ENCODE assay signal across 8 cellular contexts in genomic region chr19:36488816-36489138, GRCh38. TPM values are rescaled to one million over a fixed set of nuclear protein-coding genes. Genes with fewer than 3 reads are reported as not detected.
A peak's percentile ranks its signal among the peaks of the same experiment; 100 is the strongest.
DNase-seq lines count a peak whose midpoint lies in the region; ATAC-seq and TF ChIP-seq lines count a peak whose summit lies in the region.

No MANE protein-coding gene starts in this region.

- peak overlapping the region; percentile 98 for H3K4me3 ChIP-seq in HUES6 (ENCODE audit: low read depth, low read length)

- no TSS peak for BruUV-seq in Calu3 (replicated peaks; lab: Mats Ljungman, UMichigan)

- H3K27me3 Mint-ChIP-seq in Calu3 (ENCODE audit: unreplicated experiment) (no peaks in the 10 kb centered on the region), T-helper 17 cell (no peaks in the 10 kb centered on the region), type B pancreatic cell (no peaks in the 10 kb centered on the region)

- 0 out of 2 replicates have a peak, but pooled peaks cover 3% of the 10 kb centered on the region for H3K36me3 ChIP-seq in HUES6 (ENCODE audit: control insufficient read depth, insufficient read depth, low read length)

- CTCF ChIA-PET in Calu3 (lab: Charles Lee): no interaction called here

- no peaks in the 10 kb centered on the region for H3K27me3 ChIP-seq in HUES6 (ENCODE audit: control insufficient read depth, insufficient read depth, low read length)

- peaks cover 11% of the 10 kb centered on the region for H3K9me3 ChIP-seq in HUES6 (ENCODE audit: control insufficient read depth, insufficient read depth, low read depth, low read length)
- no peaks in the 10 kb centered on the region for H3K9me3 ChIP-seq in T-helper 17 cell (ENCODE audit: control insufficient read depth, low read length, poor library complexity, severe bottlenecking)

- TF ChIP-seq CTCF in Calu3 (IDR thresholded peaks at IDR 0.05; ENCODE audit: unreplicated experiment) (no peak), type B pancreatic cell (conservative IDR thresholded peaks at IDR 0.05) (no peak)

- H3K4me3 Mint-ChIP-seq in Calu3 (ENCODE audit: low read depth, unreplicated experiment) (peak overlapping the region; percentile 98), T-helper 17 cell (peak overlapping the region; percentile 99), type B pancreatic cell (peak overlapping the region; percentile 100)

- peak overlapping the region; percentile 96 for H3K27ac Mint-ChIP-seq in Calu3 (ENCODE audit: unreplicated experiment)
- peak overlapping the region; percentile 94 for H3K27ac Mint-ChIP-seq in T-helper 17 cell
- peak overlapping the region; percentile 100 for H3K27ac Mint-ChIP-seq in type B pancreatic cell

- DNase-seq in Calu3 (peak; percentile 34), T-helper 17 cell (no peak), myocyte (ENCODE audit: low read depth) (peak; percentile 16), type B pancreatic cell (ENCODE audit: extremely low spot score, unreplicated experiment) (no peak), NCI-H128 (lab: John Stamatoyannopoulos, UW; ENCODE audit: unreplicated experiment) (no peak)
- peak; percentile 19 for DNase-seq in effector CD8-positive, alpha-beta T cell (lab: John Stamatoyannopoulos, UW)

- ATAC-seq in GM19463 (IDR thresholded peaks at IDR 0.05; ENCODE audit: unreplicated experiment) (peak; percentile 11), T-helper 17 cell (peak; percentile 32)

- peak overlapping the region; percentile 98; the same call in 1 of the 2 replicates for H3K27ac ChIP-seq in HUES6 (ENCODE audit: low read depth, low read length)

- peak overlapping the region; percentile 99 for H3K9ac ChIP-seq in HUES6 (ENCODE audit: low read length)

- H3K4me1 ChIP-seq in HUES6 (ENCODE audit: control insufficient read depth, insufficient read depth, low read length): no peaks in the 10 kb centered on the region

- H3K9me3 Mint-ChIP-seq in Calu3 (ENCODE audit: low read depth, unreplicated experiment): peaks cover 11% of the 10 kb centered on the region
- peaks cover 9% of the 10 kb centered on the region for H3K9me3 Mint-ChIP-seq in type B pancreatic cell

- peaks cover 15% of the 10 kb centered on the region for H3K4me1 Mint-ChIP-seq in Calu3 (ENCODE audit: low read depth, unreplicated experiment)
- H3K4me1 Mint-ChIP-seq in T-helper 17 cell: peaks cover 17% of the 10 kb centered on the region
- H3K4me1 Mint-ChIP-seq in type B pancreatic cell (ENCODE audit: unreplicated experiment): peaks cover 11% of the 10 kb centered on the region

- H3K36me3 Mint-ChIP-seq in Calu3 (ENCODE audit: insufficient read depth, unreplicated experiment) (peaks cover 48% of the 10 kb centered on the region), T-helper 17 cell (ENCODE audit: low read depth) (no peaks in the 10 kb centered on the region), type B pancreatic cell (peaks cover 42% of the 10 kb centered on the region)

- intact Hi-C loops in Calu3 (cut with micrococcal nuclease; ENCODE audit: unreplicated experiment): no loop called here

RNA-seq across cellular contexts. Expression of gene ZNF566, which starts 0.6 kb away (rescaled TPM):
- total RNA-seq in Calu3 (2022): 12.0 and 13.0 TPM in 2 replicates
- total RNA-seq in T-helper 17 cell: 1 to 10 TPM; 7.8 to 8.5 TPM
- 12.5 and 15.6 TPM in 2 replicates for total RNA-seq in myocyte
- polyA plus RNA-seq in myocyte (2012): 6.4 TPM
- 14.1 and 22.1 TPM in 2 replicates for total RNA-seq in type B pancreatic cell (ENCODE audit: low replicate concordance)

RNA-seq across cellular contexts. Expression of gene ZNF260, which starts 39.3 kb away (rescaled TPM):
- 14.1 and 17.8 TPM in 2 replicates for total RNA-seq in Calu3 (2022)
- total RNA-seq in T-helper 17 cell: 1 to 10 TPM; 4.6 to 5.4 TPM
- 15.1 and 15.2 TPM in 2 replicates for total RNA-seq in myocyte
- 6.9 TPM for polyA plus RNA-seq in myocyte (2012)
- 27.8 and 35.7 TPM in 2 replicates for total RNA-seq in type B pancreatic cell (ENCODE audit: low replicate concordance)

Comparison
In these comparisons a context has a peak if more than half of its experiments do, and no peak if none do; other contexts are left out.
1. DNase-seq: peak in Calu3 (single experiment), effector CD8-positive, alpha-beta T cell (single experiment) and myocyte (single experiment); none in T-helper 17 cell (0 of 3), type B pancreatic cell (single experiment) and NCI-H128 (single experiment).
2. Peak in every context shown above with its lines, with median percentiles within 50 percentile points of each other: H3K27ac Mint-ChIP-seq and H3K4me3 Mint-ChIP-seq.